Comparison of ENCODE assay signal across 17 cellular contexts in the genomic region with DNA sequence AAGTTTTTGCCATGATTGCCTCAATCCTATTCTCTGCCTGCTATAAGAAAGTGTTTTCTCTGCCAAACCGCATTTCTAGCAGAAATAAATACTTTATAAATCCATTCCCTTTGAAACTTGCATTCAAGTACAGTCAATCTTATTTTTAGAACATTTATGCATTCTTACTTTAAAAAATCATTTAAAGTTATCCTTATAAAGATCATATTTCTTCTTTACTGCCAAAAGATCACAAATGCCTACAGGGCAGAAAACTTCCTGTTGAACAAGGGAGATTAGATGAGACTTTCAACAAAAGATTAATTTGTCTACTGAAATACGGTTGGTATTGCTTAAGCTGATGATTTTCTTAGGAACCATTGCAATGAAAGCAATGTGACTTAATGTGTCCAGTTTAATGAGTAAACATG.
DNase-seq lines count a peak whose midpoint lies in the region; ATAC-seq, FAIRE-seq and TF ChIP-seq lines count a peak whose summit lies in the region.
"Had no signal": no experiment of that assay in that cellular context is flagged by ENCODE, and none has a peak within 500 bp of the region (broad histone marks: within the 10 kb centered on the region; RNA-seq: fewer than 3 reads in every experiment).

No MANE protein-coding gene starts in this region.

- POLR2A ChIA-PET in MCF 10A (lab: Yijun Ruan, JAX), result interaction anchor here (0.6 to 0.7 kb wide), 3 partner anchors 11 to 189 kb away, joined by 3 read pairs; no protein-coding TSS in a partner anchor

- no peak overlapping the region for H3K4me3 Mint-ChIP-seq in MCF 10A (ENCODE audit: unreplicated experiment)
- H3K4me3 Mint-ChIP-seq: CD4-positive, alpha-beta T cell; nephron progenitor cell had no signal

- TF ChIP-seq POLR2A in breast epithelium (IDR thresholded peaks at IDR 0.05), result no peak

- no peaks in the 10 kb centered on the region for H3K27me3 ChIP-seq in breast epithelium
- H3K27me3 ChIP-seq in small intestine (ENCODE audit: control insufficient read depth in 2 of 2, insufficient read depth in 2 of 2, low read length in 2 of 2), result no peaks in the 10 kb centered on the region
- H3K27me3 ChIP-seq: transverse colon had no signal

- peak overlapping the region; percentile 64 for H3K27ac Mint-ChIP-seq in MCF 10A (ENCODE audit: low read depth, unreplicated experiment)
- H3K27ac Mint-ChIP-seq: CD4-positive, alpha-beta T cell; nephron progenitor cell had no signal

- ATAC-seq in GM18520 (IDR thresholded peaks at IDR 0.05; ENCODE audit: unreplicated experiment), result no peak

- H3K27me3 Mint-ChIP-seq in MCF 10A (ENCODE audit: insufficient read depth, unreplicated experiment), result no peaks in the 10 kb centered on the region
- H3K27me3 Mint-ChIP-seq: CD4-positive, alpha-beta T cell had no signal

- 47 to 64% (median 55%) methylated on average over 2 of the region's 2 CpGs for WGBS in small intestine, 3 donors

- H3K9me3 ChIP-seq in breast epithelium, result no peaks in the 10 kb centered on the region
- peaks cover 2% of the 10 kb centered on the region for H3K9me3 ChIP-seq in small intestine (ENCODE audit: control insufficient read depth, low read depth)
- H3K9me3 ChIP-seq: transverse colon had no signal

- no peak overlapping the region for H3K4me3 ChIP-seq in breast epithelium
- no peak overlapping the region for H3K4me3 ChIP-seq in small intestine (ENCODE audit: low read depth in 1 of 2, low read length in 2 of 2)
- H3K4me3 ChIP-seq: transverse colon had no signal

- peaks cover 0 to 3% of the 10 kb centered on the region in 2 donors for H3K4me1 ChIP-seq in breast epithelium
- no peaks in the 10 kb centered on the region for H3K4me1 ChIP-seq in small intestine (ENCODE audit: control insufficient read depth in 2 of 2, insufficient read depth in 1 of 2, low read depth in 1 of 2, low read length in 1 of 2)
- H3K4me1 ChIP-seq: transverse colon had no signal

- no peaks in the 10 kb centered on the region for H3K36me3 ChIP-seq in breast epithelium
- no peaks in the 10 kb centered on the region for H3K36me3 ChIP-seq in small intestine (ENCODE audit: control insufficient read depth in 2 of 2, insufficient read depth in 2 of 2, low read length in 2 of 2)
- H3K36me3 ChIP-seq: transverse colon had no signal

- peaks cover 15% of the 10 kb centered on the region for H3K4me1 Mint-ChIP-seq in MCF 10A (ENCODE audit: insufficient read depth, unreplicated experiment)
- H3K4me1 Mint-ChIP-seq: nephron progenitor cell had no signal

- CTCF ChIA-PET in MCF 10A (lab: Yijun Ruan, JAX), result interaction anchor here (0.8 kb wide), 1 partner anchor 29 kb away, joined by 3 read pairs; no protein-coding TSS in a partner anchor

- TF ChIP-seq CTCF in MCF 10A (IDR thresholded peaks at IDR 0.05; ENCODE audit: unreplicated experiment), result no peak
- TF ChIP-seq CTCF in breast epithelium (IDR thresholded peaks at IDR 0.05), result no peak
- TF ChIP-seq CTCF in GM20000 (IDR thresholded peaks at IDR 0.05; ENCODE audit: extremely low read depth, missing control alignments), result no peak

- intact Hi-C loops in MCF 10A (cut with micrococcal nuclease) (no loop called here), breast epithelium (cut with DNase I; ENCODE audit: low total_unique reads) (no loop called here)

- H3K9me3 Mint-ChIP-seq in MCF 10A (ENCODE audit: unreplicated experiment), result no peaks in the 10 kb centered on the region
- H3K9me3 Mint-ChIP-seq: nephron progenitor cell had no signal

- no TSS peak for BruUV-seq in MCF 10A (replicated peaks; lab: Mats Ljungman, UMichigan)

- DNase-seq in MCF 10A (ENCODE audit: unreplicated experiment) (peak; percentile 51), breast epithelium (ENCODE audit: low spot score in 2 of 2) (no peak), amniotic epithelial cell (ENCODE audit: low read depth) (peak; percentile 90), fibroblast of the conjunctiva (ENCODE audit: low read depth) (peak; percentile 53), NCI-H510A treated with DMSO at 0.1 percent for 48 hours (lab: John Stamatoyannopoulos, UW) (no peak), small intestine (no peak), GM20000 (ENCODE audit: low spot score) (no peak)
- DNase-seq: amygdala; CD4-positive, alpha-beta T cell; DMS79 treated with DMSO at 0.1 percent for 48 hours; NCI-H1930; nephron progenitor cell; SHP77 treated with DMSO at 0.1 percent for 48 hours; stimulated activated naive CD4-positive, alpha-beta T cell treated with Interleukin-2 at 50 U/mL for 16 hours; transverse colon had no signal

- H3K27ac ChIP-seq in breast epithelium (no peak overlapping the region), small intestine (ENCODE audit: low read depth in 1 of 2, low read length in 1 of 2) (no peak overlapping the region)
- H3K27ac ChIP-seq: 22Rv1, transverse colon had no signal

- FAIRE-seq in small intestine (lab: Jason Lieb, UNC), result no peak

- no peaks in the 10 kb centered on the region for H3K36me3 Mint-ChIP-seq in MCF 10A (ENCODE audit: insufficient read depth, unreplicated experiment)

Comparison
In these comparisons a context has a peak if more than half of its experiments do, and no peak if none do; other contexts are left out.
1. DNase-seq: peak in MCF 10A (single experiment), amniotic epithelial cell (single experiment) and fibroblast of the conjunctiva (single experiment); none in breast epithelium (0 of 2), NCI-H510A treated with DMSO at 0.1 percent for 48 hours (single experiment), small intestine (single experiment) and GM20000 (single experiment).